Comparison of ENCODE assay signal across 14 cellular contexts in genomic region chr6:159039885-159040258, GRCh38. TPM values are rescaled to one million over a fixed set of nuclear protein-coding genes. Genes with fewer than 3 reads are reported as not detected.
DNase-seq lines count a peak whose midpoint lies in the region; ATAC-seq and TF ChIP-seq lines count a peak whose summit lies in the region.
"Had no signal": no experiment of that assay in that cellular context is flagged by ENCODE, and none has a peak within 500 bp of the region (broad histone marks: within the 10 kb centered on the region; RNA-seq: fewer than 3 reads in every experiment).

No MANE protein-coding gene starts in this region.

- H3K4me3 Mint-ChIP-seq in CD4-positive, alpha-beta memory T cell, result peak overlapping the region; percentile 99 to 100 (median 100)
- peak overlapping the region; percentile 91 for H3K4me3 Mint-ChIP-seq in activated naive CD8-positive, alpha-beta T cell treated with anti-CD3 and anti-CD28 coated beads for 36 hours
- H3K4me3 Mint-ChIP-seq in naive thymus-derived CD8-positive, alpha-beta T cell, result peak overlapping the region; percentile 8 to 100 (median 82)
- no peak overlapping the region for H3K4me3 Mint-ChIP-seq in Caco-2 (ENCODE audit: unreplicated experiment)
- H3K4me3 Mint-ChIP-seq: nephron had no signal

- H3K79me2 ChIP-seq in KMS-11 (ENCODE audit: insufficient read depth, low read depth), result no peaks in the 10 kb centered on the region

- no peaks in the 10 kb centered on the region for H4K20me1 ChIP-seq in KMS-11 (ENCODE audit: insufficient read depth)

- H3K9me3 Mint-ChIP-seq in CD4-positive, alpha-beta memory T cell, result peaks cover 0 to 3% (median 0%) of the 10 kb centered on the region in 8 donors
- no peaks in the 10 kb centered on the region for H3K9me3 Mint-ChIP-seq in activated naive CD8-positive, alpha-beta T cell treated with anti-CD3 and anti-CD28 coated beads for 36 hours
- H3K9me3 Mint-ChIP-seq in naive thymus-derived CD8-positive, alpha-beta T cell, result no peaks in the 10 kb centered on the region
- H3K9me3 Mint-ChIP-seq in Caco-2 (ENCODE audit: unreplicated experiment), result no peaks in the 10 kb centered on the region
- H3K9me3 Mint-ChIP-seq: nephron had no signal

- TF ChIP-seq CTCF in KMS-11 (conservative IDR thresholded peaks at IDR 0.05; ENCODE audit: low read depth, low read length), result no peak
- no peak for TF ChIP-seq CTCF in Caco-2 (IDR thresholded peaks at IDR 0.05; ENCODE audit: insufficient read depth in 1 of 2, low read depth in 1 of 2, low read length in 1 of 2, severe bottlenecking in 1 of 2, unreplicated experiment in 1 of 2)

- CTCF ChIA-PET in CD4-positive, alpha-beta memory T cell (lab: Charles Lee; ENCODE audit: partially characterized antibody), result interaction anchor here (0.9 to 14.2 kb wide), 6 partner anchors 20 to 380 kb away, joined by 3 to 333 read pairs (median 8); no protein-coding TSS in a partner anchor
- CTCF ChIA-PET in Caco-2 (lab: Charles Lee), result no interaction called here

- peak overlapping the region; percentile 93 to 100 (median 99) for H3K27ac Mint-ChIP-seq in CD4-positive, alpha-beta memory T cell
- peak overlapping the region; percentile 96 for H3K27ac Mint-ChIP-seq in activated naive CD8-positive, alpha-beta T cell treated with anti-CD3 and anti-CD28 coated beads for 36 hours
- peak overlapping the region; percentile 86 to 99 (median 96) for H3K27ac Mint-ChIP-seq in naive thymus-derived CD8-positive, alpha-beta T cell
- H3K27ac Mint-ChIP-seq in Caco-2 (ENCODE audit: unreplicated experiment), result no peak overlapping the region
- H3K27ac Mint-ChIP-seq: nephron had no signal

- BruUV-seq in Caco-2 (replicated peaks; lab: Mats Ljungman, UMichigan), result no TSS peak

- H3K9me3 ChIP-seq in CD4-positive, alpha-beta memory T cell (ENCODE audit: control insufficient read depth in 1 of 2, low read length in 2 of 2), result no peaks in the 10 kb centered on the region
- H3K9me3 ChIP-seq in Caco-2, result no peaks in the 10 kb centered on the region
- H3K9me3 ChIP-seq: body of pancreas, testis had no signal

- peak overlapping the region; percentile 20 for H2AFZ ChIP-seq in KMS-11 (ENCODE audit: low read depth)

- peaks cover 90 to 95% of the 10 kb centered on the region in 2 donors for H3K36me3 Mint-ChIP-seq in CD4-positive, alpha-beta memory T cell
- H3K36me3 Mint-ChIP-seq in activated naive CD8-positive, alpha-beta T cell treated with anti-CD3 and anti-CD28 coated beads for 36 hours, result peaks cover 99% of the 10 kb centered on the region
- peaks cover 24 to 95% (median 72%) of the 10 kb centered on the region in 3 donors for H3K36me3 Mint-ChIP-seq in naive thymus-derived CD8-positive, alpha-beta T cell
- H3K36me3 Mint-ChIP-seq in Caco-2 (ENCODE audit: insufficient read depth, unreplicated experiment), result no peaks in the 10 kb centered on the region

- peak overlapping the region; percentile 82 for H3K27ac ChIP-seq in CD4-positive, alpha-beta memory T cell (ENCODE audit: low read depth, low read length)
- peak overlapping the region; percentile 90 for H3K27ac ChIP-seq in KMS-11

- intact Hi-C loops in CD4-positive, alpha-beta memory T cell (cut with micrococcal nuclease), result loop anchor here (2.0 to 5.0 kb wide), 2 partner anchors 21 to 188 kb away; no protein-coding TSS in a partner anchor
- intact Hi-C loops in Caco-2 (cut with micrococcal nuclease; ENCODE audit: unreplicated experiment), result no loop called here

- H3K27me3 ChIP-seq in CD4-positive, alpha-beta memory T cell (ENCODE audit: insufficient read depth, low read length), result no peaks in the 10 kb centered on the region
- H3K27me3 ChIP-seq in KMS-11 (ENCODE audit: insufficient read depth, low read depth) (no peaks in the 10 kb centered on the region), Caco-2 (replicated peaks; ENCODE audit: control insufficient read depth, insufficient read depth, low read length) (no peaks in the 10 kb centered on the region)
- H3K27me3 ChIP-seq: body of pancreas, testis had no signal

- H3K4me2 ChIP-seq in KMS-11, result peak overlapping the region; percentile 81

- peak overlapping the region; percentile 62 for H3K9ac ChIP-seq in KMS-11

- H3K36me3 ChIP-seq in CD4-positive, alpha-beta memory T cell (ENCODE audit: insufficient read depth, low read length), result peaks cover 77% of the 10 kb centered on the region
- H3K36me3 ChIP-seq in KMS-11 (ENCODE audit: insufficient read depth) (no peaks in the 10 kb centered on the region), Caco-2 (ENCODE audit: control insufficient read depth, insufficient read depth, low read length) (no peaks in the 10 kb centered on the region)

- POLR2A ChIA-PET in CD4-positive, alpha-beta memory T cell (lab: Charles Lee; ENCODE audit: partially characterized antibody), result interaction anchor here (0.6 to 17.5 kb wide), 9 partner anchors 10 to 186 kb away, joined by 3 to 651 read pairs (median 7); partner anchors contain the start of gene RSPH3
- POLR2A ChIA-PET in naive thymus-derived CD8-positive, alpha-beta T cell (lab: Charles Lee), result interaction anchor here (7.6 to 7.9 kb wide), 2 partner anchors 21 to 65 kb away, joined by 135 to 183 read pairs; no protein-coding TSS in a partner anchor
- POLR2A ChIA-PET in Caco-2 (lab: Charles Lee), result no interaction called here

- H3K4me1 Mint-ChIP-seq in CD4-positive, alpha-beta memory T cell, result peaks cover 43 to 90% (median 62%) of the 10 kb centered on the region in 4 donors
- peaks cover 70% of the 10 kb centered on the region for H3K4me1 Mint-ChIP-seq in activated naive CD8-positive, alpha-beta T cell treated with anti-CD3 and anti-CD28 coated beads for 36 hours
- peaks cover 24 to 79% (median 68%) of the 10 kb centered on the region in 4 donors for H3K4me1 Mint-ChIP-seq in naive thymus-derived CD8-positive, alpha-beta T cell
- H3K4me1 Mint-ChIP-seq in Caco-2 (ENCODE audit: low read depth, unreplicated experiment), result no peaks in the 10 kb centered on the region

- ATAC-seq in naive thymus-derived CD8-positive, alpha-beta T cell, result no peak
- ATAC-seq in HG03097 (IDR thresholded peaks at IDR 0.05; ENCODE audit: low FRiP score, unreplicated experiment) (no peak), GM18517 (IDR thresholded peaks at IDR 0.05; ENCODE audit: unreplicated experiment) (no peak)
- ATAC-seq: body of pancreas had no signal

- H3K4me3 ChIP-seq in CD4-positive, alpha-beta memory T cell (ENCODE audit: low read length in 2 of 2), result peak overlapping the region; percentile 68 to 79
- no peak overlapping the region for H3K4me3 ChIP-seq in KMS-11 (IDR thresholded peaks at IDR 0.05; ENCODE audit: insufficient read depth, low read depth, low read length)
- no peak overlapping the region for H3K4me3 ChIP-seq in Caco-2 (ENCODE audit: low read depth, low read length)
- H3K4me3 ChIP-seq: body of pancreas, testis had no signal

- H3K4me1 ChIP-seq in CD4-positive, alpha-beta memory T cell (ENCODE audit: insufficient read depth, low read length), result peaks cover 70% of the 10 kb centered on the region
- H3K4me1 ChIP-seq in KMS-11 (ENCODE audit: low read depth, poor library complexity, severe bottlenecking) (peaks cover 56% of the 10 kb centered on the region), Caco-2 (no peaks in the 10 kb centered on the region)

- DNase-seq in CD4-positive, alpha-beta memory T cell, result no peak
- DNase-seq in activated naive CD8-positive, alpha-beta T cell treated with anti-CD3 and anti-CD28 coated beads for 36 hours, result no peak
- DNase-seq in naive thymus-derived CD8-positive, alpha-beta T cell, result no peak
- DNase-seq in Caco-2 (no peak), NCI-H1105 (lab: John Stamatoyannopoulos, UW) (no peak)
- DNase-seq: NCI-H2227 treated with DMSO at 0.1 percent for 48 hours, T1000, testis had no signal

- H3K27me3 Mint-ChIP-seq in CD4-positive, alpha-beta memory T cell, result peaks cover 0 to 2% of the 10 kb centered on the region in 2 donors
- peaks cover 4% of the 10 kb centered on the region for H3K27me3 Mint-ChIP-seq in activated naive CD8-positive, alpha-beta T cell treated with anti-CD3 and anti-CD28 coated beads for 36 hours
- H3K27me3 Mint-ChIP-seq in naive thymus-derived CD8-positive, alpha-beta T cell, result no peaks in the 10 kb centered on the region
- H3K27me3 Mint-ChIP-seq in Caco-2 (ENCODE audit: insufficient read depth, unreplicated experiment), result peaks cover 13% of the 10 kb centered on the region

RNA-seq across cellular contexts. Expression of gene TAGAP, which starts 4.9 kb away (rescaled TPM):
- total RNA-seq in CD4-positive, alpha-beta memory T cell, result 100 to 1,000 TPM; 160 to 161 TPM
- 100 to 1,000 TPM; 215 to 276 TPM for polyA plus RNA-seq in CD4-positive, alpha-beta memory T cell
- total RNA-seq in activated naive CD8-positive, alpha-beta T cell treated with anti-CD3 and anti-CD28 coated beads for 36 hours, result 100 to 1,000 TPM; 167 to 175 TPM
- total RNA-seq in naive thymus-derived CD8-positive, alpha-beta T cell, result 10 to 100 TPM; 54.5 to 56.9 TPM
- polyA plus RNA-seq in naive thymus-derived CD8-positive, alpha-beta T cell, result 100 to 1,000 TPM in 1 of 3 donors, 10 to 100 TPM in 2; 97.4 to 111 (median 98.2) TPM
- not detected in 2 replicates for total RNA-seq in Caco-2 (2022)
- total RNA-seq: H1 had no signal
- polyA plus RNA-seq: H1 had no signal

RNA-seq across cellular contexts. Expression of gene RSPH3, which starts 39.9 kb away (rescaled TPM):
- total RNA-seq in CD4-positive, alpha-beta memory T cell, result 1 to 10 TPM; 3.4 to 3.5 TPM
- polyA plus RNA-seq in CD4-positive, alpha-beta memory T cell, result 1 to 10 TPM in 1 of 2 donors, under 1 TPM in 1; 0.66 to 3.7 TPM
- 1 to 10 TPM; 3.3 to 4.0 TPM for total RNA-seq in activated naive CD8-positive, alpha-beta T cell treated with anti-CD3 and anti-CD28 coated beads for 36 hours
- total RNA-seq in naive thymus-derived CD8-positive, alpha-beta T cell, result 1 to 10 TPM; 1.9 TPM
- 1 to 10 TPM; 1.3 to 2.0 (median 1.8) TPM for polyA plus RNA-seq in naive thymus-derived CD8-positive, alpha-beta T cell
- 3.0 and 3.4 TPM in 2 replicates for total RNA-seq in Caco-2 (2022)

Comparison
In these comparisons a context has a peak if more than half of its experiments do, and no peak if none do; other contexts are left out.
1. H3K4me3 ChIP-seq: peak in CD4-positive, alpha-beta memory T cell (2 of 2); none in KMS-11 (single experiment) and Caco-2 (single experiment).
2. RNA of gene TAGAP, which starts 4.9 kb away (total RNA-seq): 167 to 175 TPM in activated naive CD8-positive, alpha-beta T cell treated with anti-CD3 and anti-CD28 coated beads for 36 hours, 160 to 161 TPM in CD4-positive, alpha-beta memory T cell and 54.5 to 56.9 TPM in naive thymus-derived CD8-positive, alpha-beta T cell; not detected in Caco-2; every median in the first group is over 10 times any median in the second.